In the genomic region with DNA sequence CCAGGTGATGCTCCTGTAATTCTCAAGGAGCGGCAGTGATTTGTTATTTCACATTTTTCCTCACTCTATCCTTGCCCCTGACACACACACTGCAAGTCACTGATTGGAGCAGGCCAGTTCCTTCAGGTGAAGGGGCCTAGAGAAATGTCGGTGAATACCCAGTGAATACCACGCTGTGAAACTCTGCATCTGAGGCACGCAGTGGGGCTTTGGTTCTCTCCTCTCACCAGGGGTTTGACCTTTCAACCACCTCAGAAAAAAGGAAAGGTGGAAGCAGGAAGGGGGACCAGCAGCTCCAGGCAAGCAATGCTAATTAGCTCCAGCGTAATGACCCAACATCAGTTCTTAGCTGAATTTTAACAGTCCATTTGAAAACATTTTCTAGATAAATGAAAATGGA, we compare ENCODE assay signal across 1 cellular context.
TF ChIP-seq lines count a peak whose summit lies in the region.

No MANE protein-coding gene starts in this region.

TF ChIP-seq in HepG2, 621 proteins besides CTCF, POLR2A, EP300 and RAD21:
- no peak for TF ChIP-seq ZNF234 (CRISPR knock-in tag; conservative IDR thresholded peaks at IDR 0.05)
- no peak for TF ChIP-seq ZNF619 (CRISPR knock-in tag; IDR thresholded peaks at IDR 0.05)
- no peak for TF ChIP-seq ZNF24 (IDR thresholded peaks at IDR 0.05)
- TF ChIP-seq, protein P1, sequence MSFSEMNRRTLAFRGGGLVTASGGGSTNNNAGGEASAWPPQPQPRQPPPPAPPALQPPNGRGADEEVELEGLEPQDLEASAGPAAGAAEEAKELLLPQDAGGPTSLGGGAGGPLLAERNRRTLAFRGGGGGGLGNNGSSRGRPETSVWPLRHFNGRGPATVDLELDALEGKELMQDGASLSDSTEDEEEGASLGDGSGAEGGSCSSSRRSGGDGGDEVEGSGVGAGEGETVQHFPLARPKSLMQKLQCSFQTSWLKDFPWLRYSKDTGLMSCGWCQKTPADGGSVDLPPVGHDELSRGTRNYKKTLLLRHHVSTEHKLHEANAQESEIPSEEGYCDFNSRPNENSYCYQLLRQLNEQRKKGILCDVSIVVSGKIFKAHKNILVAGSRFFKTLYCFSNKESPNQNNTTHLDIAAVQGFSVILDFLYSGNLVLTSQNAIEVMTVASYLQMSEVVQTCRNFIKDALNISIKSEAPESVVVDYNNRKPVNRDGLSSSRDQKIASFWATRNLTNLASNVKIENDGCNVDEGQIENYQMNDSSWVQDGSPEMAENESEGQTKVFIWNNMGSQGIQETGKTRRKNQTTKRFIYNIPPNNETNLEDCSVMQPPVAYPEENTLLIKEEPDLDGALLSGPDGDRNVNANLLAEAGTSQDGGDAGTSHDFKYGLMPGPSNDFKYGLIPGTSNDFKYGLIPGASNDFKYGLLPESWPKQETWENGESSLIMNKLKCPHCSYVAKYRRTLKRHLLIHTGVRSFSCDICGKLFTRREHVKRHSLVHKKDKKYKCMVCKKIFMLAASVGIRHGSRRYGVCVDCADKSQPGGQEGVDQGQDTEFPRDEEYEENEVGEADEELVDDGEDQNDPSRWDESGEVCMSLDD (CRISPR knock-in tag; IDR thresholded peaks at IDR 0.05; ENCODE audit: borderline replicate concordance) = no peak
- no peak for TF ChIP-seq ZNF121 (CRISPR knock-in tag; IDR thresholded peaks at IDR 0.05)
- no peak for TF ChIP-seq RFX5 (IDR thresholded peaks at IDR 0.05; ENCODE audit: low read depth, low read length)
- TF ChIP-seq ZNF550 (CRISPR knock-in tag; IDR thresholded peaks at IDR 0.05; ENCODE audit: borderline replicate concordance) = no peak
- no peak for TF ChIP-seq FOXP1 (IDR thresholded peaks at IDR 0.05)
- TF ChIP-seq FOXP1 (CRISPR knock-in tag; IDR thresholded peaks at IDR 0.05) = no peak
- no peak for TF ChIP-seq SIX1 (CRISPR knock-in tag; IDR thresholded peaks at IDR 0.05; ENCODE audit: borderline replicate concordance)
- no peak for TF ChIP-seq SNAI1 (CRISPR knock-in tag; IDR thresholded peaks at IDR 0.05; ENCODE audit: borderline replicate concordance)
- no peak for TF ChIP-seq ATF7 (IDR thresholded peaks at IDR 0.05)
- TF ChIP-seq ATF7 (CRISPR knock-in tag; IDR thresholded peaks at IDR 0.05) = no peak
- no peak for TF ChIP-seq SAFB2 (CRISPR knock-in tag; IDR thresholded peaks at IDR 0.05; ENCODE audit: borderline replicate concordance, low read depth)
- TF ChIP-seq ZNF788 (CRISPR knock-in tag; IDR thresholded peaks at IDR 0.05; ENCODE audit: borderline replicate concordance) = no peak
- no peak for TF ChIP-seq SP140L (CRISPR knock-in tag; IDR thresholded peaks at IDR 0.05; ENCODE audit: borderline replicate concordance)
- TF ChIP-seq SOX5 (CRISPR knock-in tag; IDR thresholded peaks at IDR 0.05; ENCODE audit: borderline replicate concordance) = no peak
- TF ChIP-seq, protein P2, sequence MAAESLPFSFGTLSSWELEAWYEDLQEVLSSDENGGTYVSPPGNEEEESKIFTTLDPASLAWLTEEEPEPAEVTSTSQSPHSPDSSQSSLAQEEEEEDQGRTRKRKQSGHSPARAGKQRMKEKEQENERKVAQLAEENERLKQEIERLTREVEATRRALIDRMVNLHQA (CRISPR knock-in tag; IDR thresholded peaks at IDR 0.05) = no peak
- TF ChIP-seq NFATC3 (CRISPR knock-in tag; IDR thresholded peaks at IDR 0.05) = no peak
- no peak for TF ChIP-seq ZNF605 (CRISPR knock-in tag; IDR thresholded peaks at IDR 0.05)
- no peak for TF ChIP-seq FOXC1 (CRISPR knock-in tag; IDR thresholded peaks at IDR 0.05; ENCODE audit: borderline replicate concordance)
